In the genomic region with DNA sequence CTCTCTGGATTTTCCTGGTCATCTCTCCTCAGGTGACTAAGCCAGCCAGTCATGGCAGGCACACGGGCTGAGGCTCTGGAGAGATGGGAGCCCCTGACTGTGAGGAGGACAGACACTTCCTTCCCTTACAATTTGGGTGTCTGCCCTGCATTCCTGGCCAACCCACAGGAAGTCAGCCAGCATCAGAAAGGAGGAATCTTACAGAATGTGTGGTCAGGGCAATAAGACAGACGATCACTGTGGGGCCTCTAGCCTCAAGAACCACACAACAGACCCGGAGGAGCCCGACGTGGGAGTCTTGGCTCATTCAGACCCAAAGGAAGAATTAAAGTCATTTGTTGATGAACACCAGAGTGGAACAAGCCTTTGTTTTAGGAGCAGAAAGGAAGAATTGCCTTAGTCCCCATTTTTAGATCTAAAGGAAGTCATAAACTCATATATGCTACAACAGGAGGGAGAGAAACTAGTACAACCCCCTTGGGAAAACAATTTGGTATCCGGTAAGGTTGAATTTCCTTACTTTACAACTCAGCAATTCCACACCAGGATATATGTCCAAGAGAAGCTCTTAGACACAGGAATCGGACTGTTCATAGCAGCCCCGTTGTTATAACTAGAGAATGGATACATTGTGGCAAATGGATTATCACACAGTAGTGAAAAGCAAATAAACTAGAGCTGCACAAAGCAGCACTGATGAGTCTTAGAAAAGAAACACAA, we compare ENCODE assay signal across 8 cellular contexts.
A peak's percentile ranks its signal among the peaks of the same experiment; 100 is the strongest.
DNase-seq lines count a peak whose midpoint lies in the region; ATAC-seq, FAIRE-seq and TF ChIP-seq lines count a peak whose summit lies in the region.

No MANE protein-coding gene starts in this region.

- no peak for TF ChIP-seq CTCF in AG04450 (IDR thresholded peaks at IDR 0.05; ENCODE audit: low read depth, low read length)
- no peak for TF ChIP-seq CTCF in lung (IDR thresholded peaks at IDR 0.05; ENCODE audit: control extremely low read depth, extremely low read depth)

- H3K4me1 ChIP-seq in lung (ENCODE audit: control insufficient read depth in 2 of 2, insufficient read depth in 2 of 2, low read length in 2 of 2): peaks cover 2 to 13% of the 10 kb centered on the region in 2 donors

- no peak for FAIRE-seq in frontal cortex (lab: Jason Lieb, UNC)

- H3K4me3 ChIP-seq in AG04450 (ENCODE audit: low read depth, low read length): no peak overlapping the region; the same call in 1 of the 2 replicates
- no peak overlapping the region for H3K4me3 ChIP-seq in lung

- POLR2A ChIA-PET in AG04450 (lab: Yijun Ruan, JAX): interaction anchor here (0.9 to 2.3 kb wide), 3 partner anchors 33 to 65 kb away, joined by 3 to 14 read pairs (median 3); no protein-coding TSS in a partner anchor

- WGBS in lung, 2 donors: 28 to 41% methylated on average over 8 of the region's 8 CpGs

- H3K27ac ChIP-seq in AG04450 (ENCODE audit: low read depth, low read length) (peak overlapping the region; percentile 93), lung (ENCODE audit: low read depth in 1 of 2, low read length in 1 of 2) (peak overlapping the region; percentile 15 to 46)

- DNase-seq in AG04450 (ENCODE audit: low read depth, low spot score) (peak; percentile 85), M059J (ENCODE audit: low read depth) (peak; percentile 100), brain pericyte (ENCODE audit: low read depth, low spot score) (peak; percentile 68), lung (ENCODE audit: low spot score) (no peak), frontal cortex (ENCODE audit: low spot score in 2 of 2) (no peak), RKO (ENCODE audit: low spot score) (no peak), ureter (ENCODE audit: low spot score) (no peak)
- DNase-seq in activated CD8-positive, alpha-beta memory T cell treated with anti-CD3 and anti-CD28 coated beads, Interleukin-2, amount 50 U/mL, for 4 hours: no peak

- no peaks in the 10 kb centered on the region for H3K36me3 ChIP-seq in lung (ENCODE audit: control insufficient read depth in 2 of 2, insufficient read depth in 2 of 2, low read length in 2 of 2)

- H3K27me3 ChIP-seq in AG04450 (ENCODE audit: control insufficient read depth, insufficient read depth, low read length): no peaks in the 10 kb centered on the region
- no peaks in the 10 kb centered on the region for H3K27me3 ChIP-seq in lung (ENCODE audit: control insufficient read depth, insufficient read depth)

- ATAC-seq in lung (ENCODE audit: insufficient read depth, low FRiP score): peak; percentile 35

- H3K9me3 ChIP-seq in AG04450 (ENCODE audit: control insufficient read depth, insufficient read depth, low read length) (no peaks in the 10 kb centered on the region), lung (ENCODE audit: control insufficient read depth in 2 of 2, insufficient read depth in 1 of 2, low read length in 1 of 2) (no peaks in the 10 kb centered on the region)

- CTCF ChIA-PET in AG04450 (lab: Charles Lee): interaction anchor here (1.7 kb wide), 1 partner anchor 52 kb away, joined by 3 read pairs; no protein-coding TSS in a partner anchor

Comparison
In these comparisons a context has a peak if more than half of its experiments do, and no peak if none do; other contexts are left out.
1. DNase-seq: peak in AG04450 (single experiment), M059J (single experiment) and brain pericyte (single experiment); none in lung (single experiment), frontal cortex (0 of 2), RKO (single experiment), ureter (single experiment) and activated CD8-positive, alpha-beta memory T cell treated with anti-CD3 and anti-CD28 coated beads, Interleukin-2, amount 50 U/mL, for 4 hours (single experiment).